In the genomic region with DNA sequence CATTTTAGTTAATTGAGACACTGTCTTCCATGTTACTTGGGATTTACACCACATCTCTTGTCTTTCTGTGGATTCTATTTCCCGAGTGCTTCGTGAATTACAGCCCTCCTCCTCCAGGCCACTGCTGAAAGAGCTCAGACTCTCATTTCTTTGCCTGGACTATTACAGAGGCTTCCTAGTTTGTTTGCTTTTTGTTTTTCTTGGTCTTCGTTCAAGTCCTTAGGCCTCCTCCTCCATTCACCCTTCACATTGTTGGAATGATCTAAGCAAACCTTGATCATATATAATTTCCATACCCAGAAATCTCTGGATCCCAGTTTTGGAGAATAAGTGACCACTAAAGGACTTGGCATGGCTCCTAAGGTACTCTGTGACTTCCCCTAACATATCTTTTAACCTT, we compare ENCODE assay signal across 14 cellular contexts.
DNase-seq lines count a peak whose midpoint lies in the region; ATAC-seq and TF ChIP-seq lines count a peak whose summit lies in the region.
"Had no signal": no experiment of that assay in that cellular context is flagged by ENCODE, and none has a peak within 500 bp of the region (broad histone marks: within the 10 kb centered on the region; RNA-seq: fewer than 3 reads in every experiment).

No MANE protein-coding gene starts in this region.

- no CpG with 5 or more reads among the region's 3 CpGs for WGBS in IMR-90 (ENCODE audit: extremely low coverage in 2 of 2, insufficient read length in 1 of 2), 2 experiments
- 31 to 46% (median 34%) methylated on average over 3 of the region's 3 CpGs for WGBS in ovary, 3 donors

- no peak overlapping the region for H3K18ac ChIP-seq in IMR-90 (ENCODE audit: low read depth, low read length)

- intact Hi-C loops in IMR-90 (cut with micrococcal nuclease) (no loop called here), ovary (cut with DNase I) (no loop called here)

- POLR2A ChIA-PET in IMR-90 (lab: Charles Lee; ENCODE audit: unreplicated experiment): no interaction called here

- no peak overlapping the region for H3K27ac Mint-ChIP-seq in endothelial cell (ENCODE audit: unreplicated experiment)
- H3K27ac Mint-ChIP-seq: CD4-positive, CD25-positive, alpha-beta regulatory T cell had no signal

- H3K9me3 Mint-ChIP-seq in endothelial cell (ENCODE audit: unreplicated experiment): no peaks in the 10 kb centered on the region

- peaks cover 4% of the 10 kb centered on the region for H3K27me3 Mint-ChIP-seq in endothelial cell (ENCODE audit: unreplicated experiment)
- H3K27me3 Mint-ChIP-seq: CD4-positive, CD25-positive, alpha-beta regulatory T cell had no signal

- no peak overlapping the region for H3K56ac ChIP-seq in IMR-90 (ENCODE audit: extremely low read depth, insufficient read depth, low read length)

- H3K23ac ChIP-seq in IMR-90 (ENCODE audit: low read depth, low read length): no peak overlapping the region

- H4K5ac ChIP-seq in IMR-90 (ENCODE audit: low read depth, low read length): no peak overlapping the region

- H3K4me1 ChIP-seq in IMR-90 (ENCODE audit: control insufficient read depth, insufficient read depth, low read length) (peaks cover 7% of the 10 kb centered on the region), ovary (ENCODE audit: insufficient read depth) (peaks cover 5% of the 10 kb centered on the region)

- no peaks in the 10 kb centered on the region for H3K27me3 ChIP-seq in IMR-90 (ENCODE audit: control insufficient read depth, insufficient read depth, low read length)
- no peaks in the 10 kb centered on the region for H3K27me3 ChIP-seq in ovary
- H3K27me3 ChIP-seq: BLaER1 treated with 17β-estradiol and CSF1 and Interleukin-3, amounts not matched to agents 10 nM and 100 nM had no signal

- H3K9me3 ChIP-seq in IMR-90 (ENCODE audit: control insufficient read depth, insufficient read depth, low read length) (no peaks in the 10 kb centered on the region), ovary (no peaks in the 10 kb centered on the region)
- H3K9me3 ChIP-seq: BLaER1 treated with 17β-estradiol and CSF1 and Interleukin-3, amounts not matched to agents 10 nM and 100 nM had no signal

- peak; percentile 18 for DNase-seq in IMR-90
- peak; percentile 45 for DNase-seq in astrocyte of the spinal cord (ENCODE audit: low read depth, low spot score)
- DNase-seq in fibroblast of peridontal ligament (ENCODE audit: extremely low read depth): peak; percentile 39
- peak; percentile 31 for DNase-seq in left kidney (ENCODE audit: low read depth, low spot score)
- DNase-seq in left lobe of liver (ENCODE audit: low spot score): no peak
- DNase-seq in endothelial cell (ENCODE audit: low spot score): no peak
- no peak for DNase-seq in ovary
- no peak for DNase-seq in AG08396 (ENCODE audit: low spot score)
- DNase-seq: 8988T; CD4-positive, CD25-positive, alpha-beta regulatory T cell; DMS53; GF-D8; HCEC 1CT had no signal

- H3K4ac ChIP-seq in IMR-90 (ENCODE audit: low read depth, low read length): no peak overlapping the region

- ATAC-seq in IMR-90 (ENCODE audit: low read depth): no peak
- ATAC-seq in left lobe of liver: no peak

- H4K8ac ChIP-seq in IMR-90 (ENCODE audit: low read depth in 2 of 2, low read length in 2 of 2): no peak overlapping the region

- H2AK9ac ChIP-seq in IMR-90 (replicated peaks; ENCODE audit: low read depth, low read length, poor library complexity): no peak overlapping the region

- H3K4me1 Mint-ChIP-seq in endothelial cell (ENCODE audit: unreplicated experiment): peaks cover 7% of the 10 kb centered on the region
- H3K4me1 Mint-ChIP-seq: CD4-positive, CD25-positive, alpha-beta regulatory T cell had no signal

- no peak for TF ChIP-seq RAD21 in IMR-90 (IDR thresholded peaks at IDR 0.05; ENCODE audit: low read length)

- no peak overlapping the region for H2BK15ac ChIP-seq in IMR-90 (ENCODE audit: low read depth, low read length)

- dilution Hi-C loops in IMR-90 (cut with HindIII; ENCODE audit: low sequenced_read_pairs, unreplicated experiment): no loop called here

- no peak overlapping the region for H4K91ac ChIP-seq in IMR-90 (ENCODE audit: insufficient read depth, low read depth, low read length)

- in situ Hi-C loops in IMR-90 (cut with MboI; ENCODE audit: low sequenced_read_pairs) (no loop called here), astrocyte of the spinal cord (cut with HindIII; ENCODE audit: low sequenced_read_pairs) (no loop called here)

- no peak overlapping the region for H2AFZ ChIP-seq in IMR-90 (replicated peaks; ENCODE audit: low read length, poor library complexity)

- H3K14ac ChIP-seq in IMR-90 (replicated peaks; ENCODE audit: low read depth, low read length): no peak overlapping the region

- TF ChIP-seq EP300 in ovary (IDR thresholded peaks at IDR 0.05): no peak

- H3K36me3 ChIP-seq in IMR-90 (ENCODE audit: control insufficient read depth, insufficient read depth, low read length) (no peaks in the 10 kb centered on the region), ovary (no peaks in the 10 kb centered on the region)
- H3K36me3 ChIP-seq: BLaER1 treated with 17β-estradiol and CSF1 and Interleukin-3, amounts not matched to agents 10 nM and 100 nM had no signal

- H3K4me3 ChIP-seq in IMR-90 (ENCODE audit: insufficient read depth, low read depth, low read length) (no peak overlapping the region), astrocyte of the spinal cord (ENCODE audit: low read depth, low read length) (no peak overlapping the region), ovary (no peak overlapping the region)
- H3K4me3 ChIP-seq: BLaER1 treated with 17β-estradiol and CSF1 and Interleukin-3, amounts not matched to agents 10 nM and 100 nM had no signal

- TF ChIP-seq CTCF in IMR-90 (conservative IDR thresholded peaks at IDR 0.05; ENCODE audit: low read depth, low read length) (no peak), astrocyte of the spinal cord (IDR thresholded peaks at IDR 0.05; ENCODE audit: low read depth, low read length) (no peak), endothelial cell (IDR thresholded peaks at IDR 0.05; ENCODE audit: unreplicated experiment) (no peak), ovary (IDR thresholded peaks at IDR 0.05) (no peak)

- no peak overlapping the region for H3K9ac ChIP-seq in IMR-90 (ENCODE audit: low read depth, low read length)
- H3K9ac ChIP-seq: BLaER1 treated with 17β-estradiol and CSF1 and Interleukin-3, amounts not matched to agents 10 nM and 100 nM had no signal

- H3K36me3 Mint-ChIP-seq in endothelial cell (ENCODE audit: low read depth, unreplicated experiment): no peaks in the 10 kb centered on the region
- H3K36me3 Mint-ChIP-seq: CD4-positive, CD25-positive, alpha-beta regulatory T cell had no signal

- no peak overlapping the region for H2BK20ac ChIP-seq in IMR-90 (ENCODE audit: low read depth, low read length)

- H2AK5ac ChIP-seq in IMR-90 (ENCODE audit: low read depth, low read length): no peak overlapping the region

- TF ChIP-seq POLR2A in IMR-90 (IDR thresholded peaks at IDR 0.05; ENCODE audit: low read depth, low read length) (no peak), ovary (IDR thresholded peaks at IDR 0.05) (no peak)

- H3K27ac ChIP-seq in IMR-90 (ENCODE audit: insufficient read depth, low read length): no peak overlapping the region
- H3K27ac ChIP-seq in ovary: no peak overlapping the region

- no peak overlapping the region for H2BK5ac ChIP-seq in IMR-90 (ENCODE audit: low read depth, low read length, poor library complexity, severe bottlenecking)

- no peak overlapping the region for H3K4me2 ChIP-seq in IMR-90 (ENCODE audit: low read depth, low read length)

- peaks cover 10% of the 10 kb centered on the region for H3K9me1 ChIP-seq in IMR-90 (ENCODE audit: insufficient read depth, low read length)

- no TSS peak for BruUV-seq in IMR-90 (replicated peaks; lab: Mats Ljungman, UMichigan)

- no peaks in the 10 kb centered on the region for H4K20me1 ChIP-seq in IMR-90 (ENCODE audit: insufficient read depth, low read length)
- H4K20me1 ChIP-seq: BLaER1 treated with 17β-estradiol and CSF1 and Interleukin-3, amounts not matched to agents 10 nM and 100 nM had no signal

- no peak overlapping the region for H3K4me3 Mint-ChIP-seq in endothelial cell (ENCODE audit: unreplicated experiment)
- H3K4me3 Mint-ChIP-seq: CD4-positive, CD25-positive, alpha-beta regulatory T cell had no signal

- H3K79me1 ChIP-seq in IMR-90 (ENCODE audit: low read depth in 1 of 2, low read length in 2 of 2): peaks cover 0 to 6% of the 10 kb centered on the region in 2 experiments; a peak in 1 of 4 replicates

- no peak overlapping the region for H2BK120ac ChIP-seq in IMR-90 (ENCODE audit: low read depth, low read length)

- CTCF ChIA-PET in IMR-90 (lab: Yijun Ruan, JAX): interaction anchor here (1.0 kb wide), 1 partner anchor 9 kb away, joined by 3 read pairs; no protein-coding TSS in a partner anchor

TF ChIP-seq in IMR-90, 13 proteins besides CTCF, POLR2A, EP300 and RAD21:
- no peak for TF ChIP-seq CEBPB (IDR thresholded peaks at IDR 0.05; ENCODE audit: low read depth, low read length)

Comparison
In these comparisons a context has a peak if more than half of its experiments do, and no peak if none do; other contexts are left out.
1. DNase-seq: peak in IMR-90 (single experiment), astrocyte of the spinal cord (single experiment), fibroblast of peridontal ligament (single experiment) and left kidney (single experiment); none in left lobe of liver (single experiment), endothelial cell (single experiment), ovary (0 of 5) and AG08396 (single experiment).